Comparison of ENCODE assay signal across 13 cellular contexts in genomic region chr2:200419325-200419724, GRCh38.
DNase-seq lines count a peak whose midpoint lies in the region; ATAC-seq, FAIRE-seq and TF ChIP-seq lines count a peak whose summit lies in the region.
"Had no signal": no experiment of that assay in that cellular context is flagged by ENCODE, and none has a peak within 500 bp of the region (broad histone marks: within the 10 kb centered on the region; RNA-seq: fewer than 3 reads in every experiment).

No MANE protein-coding gene starts in this region.

- H3K9me3 ChIP-seq in Panc1 (ENCODE audit: control insufficient read depth, insufficient read depth, low read depth, low read length) (no peaks in the 10 kb centered on the region), endothelial cell of umbilical vein (replicated peaks; ENCODE audit: control insufficient read depth, insufficient read depth, low read length) (no peaks in the 10 kb centered on the region)
- H3K9me3 ChIP-seq: BLaER1 had no signal

- no peaks in the 10 kb centered on the region for H4K20me1 ChIP-seq in endothelial cell of umbilical vein (replicated peaks; ENCODE audit: control insufficient read depth, extremely low read depth, insufficient read depth, low read length)
- H4K20me1 ChIP-seq: BLaER1 had no signal

- peaks cover 39% of the 10 kb centered on the region for H3K4me1 Mint-ChIP-seq in HFFc6 (ENCODE audit: low read depth)

- DNase-seq in HFFc6 (no peak), Panc1 (ENCODE audit: low read depth, low spot score) (no peak), endothelial cell of umbilical vein (ENCODE audit: low read depth, low spot score) (peak; percentile 47), NCI-H1694 (lab: John Stamatoyannopoulos, UW) (no peak)
- DNase-seq: AML-193, Calu3, DMS79, GM23248, H7 had no signal

- no peak overlapping the region for H2AFZ ChIP-seq in endothelial cell of umbilical vein (ENCODE audit: low read depth, low read length)
- H2AFZ ChIP-seq: GM23248 had no signal

- H3K4me3 ChIP-seq in Panc1 (ENCODE audit: low read depth in 2 of 2, low read length in 2 of 2) (no peak overlapping the region), endothelial cell of umbilical vein (replicated peaks in 1 of 3; ENCODE audit: insufficient read depth in 1 of 3, low read depth in 1 of 3, low read length in 3 of 3) (no peak overlapping the region)
- H3K4me3 ChIP-seq: BLaER1, GM12878, GM23248 had no signal

- H3K4me1 ChIP-seq in Panc1 (ENCODE audit: control insufficient read depth, insufficient read depth, low read length) (peaks cover 18% of the 10 kb centered on the region), endothelial cell of umbilical vein (ENCODE audit: control insufficient read depth, extremely low read depth, insufficient read depth, low read length) (no peaks in the 10 kb centered on the region)
- H3K4me1 ChIP-seq: BLaER1 had no signal

- H3K36me3 Mint-ChIP-seq in HFFc6 (ENCODE audit: low read depth) = peaks cover 62% of the 10 kb centered on the region

- dilution Hi-C loops in endothelial cell of umbilical vein (cut with MboI; ENCODE audit: extremely low pct_ligation_motif_present, low sequenced_read_pairs) = no loop called here

- no peak for FAIRE-seq in endothelial cell of umbilical vein (lab: Jason Lieb, UNC)
- FAIRE-seq: GM12878 had no signal

- CTCF ChIA-PET in Panc1 (lab: Charles Lee) = interaction anchor here (0.6 kb wide), 1 partner anchor 316 kb away, joined by 10 read pairs; no protein-coding TSS in a partner anchor
- CTCF ChIA-PET in endothelial cell of umbilical vein (lab: Charles Lee) = interaction anchor here (0.6 to 1.4 kb wide), 3 partner anchors 13 to 136 kb away, joined by 3 read pairs; no protein-coding TSS in a partner anchor

- ATAC-seq in Panc1 = no peak
- ATAC-seq in HG03045 (IDR thresholded peaks at IDR 0.05; ENCODE audit: unreplicated experiment) = no peak
- no peak for ATAC-seq in GM18502 (IDR thresholded peaks at IDR 0.05; ENCODE audit: poor library complexity, unreplicated experiment)
- ATAC-seq: GM12878 had no signal

- intact Hi-C loops in Panc1 (cut with micrococcal nuclease; ENCODE audit: unreplicated experiment) = no loop called here
- intact Hi-C loops in endothelial cell of umbilical vein (cut with micrococcal nuclease) = no loop called here

- no peak overlapping the region for H3K4me2 ChIP-seq in endothelial cell of umbilical vein (ENCODE audit: insufficient read depth, low read length)
- H3K4me2 ChIP-seq: BLaER1 had no signal

- TF ChIP-seq POLR2A in endothelial cell of umbilical vein (IDR thresholded peaks at IDR 0.05; ENCODE audit: low read depth, low read length) = no peak

- no peaks in the 10 kb centered on the region for H3K9me3 Mint-ChIP-seq in HFFc6

- no peak overlapping the region for H3K4me3 Mint-ChIP-seq in HFFc6

- in situ Hi-C loops in Panc1 (cut with HindIII; ENCODE audit: low pct_unique_long_range_greater_than_20kb, low sequenced_read_pairs) = no loop called here

- peak overlapping the region; percentile 6; the same call in 1 of the 2 replicates for H3K27ac Mint-ChIP-seq in HFFc6

- H3K9me1 ChIP-seq in endothelial cell of umbilical vein (replicated peaks; ENCODE audit: control insufficient read depth, extremely low read depth, insufficient read depth, low read length) = no peaks in the 10 kb centered on the region

- no peaks in the 10 kb centered on the region for H3K79me2 ChIP-seq in endothelial cell of umbilical vein (ENCODE audit: control insufficient read depth, insufficient read depth, low read length)

- peak overlapping the region; percentile 58 for H3K27ac ChIP-seq in Panc1 (ENCODE audit: low read length)
- no peak overlapping the region for H3K27ac ChIP-seq in endothelial cell of umbilical vein (ENCODE audit: insufficient read depth, low read depth, low read length)
- H3K27ac ChIP-seq: BLaER1, GM23248 had no signal

- TF ChIP-seq CTCF in HFFc6 (IDR thresholded peaks at IDR 0.05) = no peak
- TF ChIP-seq CTCF in Panc1 (IDR thresholded peaks at IDR 0.05) = no peak
- TF ChIP-seq CTCF in endothelial cell of umbilical vein (IDR thresholded peaks at IDR 0.05; ENCODE audit: extremely low read depth in 1 of 2, insufficient read depth in 1 of 2, low read depth in 1 of 2, low read length in 2 of 2) = no peak

- BruUV-seq in Panc1 (replicated peaks; lab: Mats Ljungman, UMichigan) (no TSS peak), endothelial cell of umbilical vein (replicated peaks; lab: Mats Ljungman, UMichigan) (no TSS peak)

- H3K27me3 ChIP-seq in Panc1 (ENCODE audit: control insufficient read depth, insufficient read depth, low read length) (no peaks in the 10 kb centered on the region), endothelial cell of umbilical vein (ENCODE audit: control insufficient read depth in 2 of 2, insufficient read depth in 2 of 2, low read length in 2 of 2) (no peaks in the 10 kb centered on the region)
- H3K27me3 ChIP-seq: BLaER1 had no signal

- no peaks in the 10 kb centered on the region; the same call in 1 of the 2 replicates for H3K27me3 Mint-ChIP-seq in HFFc6 (ENCODE audit: insufficient read depth)

- POLR2A ChIA-PET in Panc1 (lab: Charles Lee) = interaction anchor here (0.6 to 0.7 kb wide), 2 partner anchors 30 to 114 kb away, joined by 3 to 8 read pairs; no protein-coding TSS in a partner anchor
- POLR2A ChIA-PET in endothelial cell of umbilical vein (lab: Charles Lee) = no interaction called here

- peaks cover 59% of the 10 kb centered on the region for H3K36me3 ChIP-seq in Panc1 (ENCODE audit: control insufficient read depth, insufficient read depth, low read length)
- no peaks in the 10 kb centered on the region for H3K36me3 ChIP-seq in endothelial cell of umbilical vein (ENCODE audit: control insufficient read depth in 2 of 2, extremely low read depth in 1 of 2, insufficient read depth in 2 of 2, low read length in 2 of 2)

- no peak overlapping the region for H3K9ac ChIP-seq in endothelial cell of umbilical vein (replicated peaks; ENCODE audit: extremely low read depth, insufficient read depth, low read length)
- H3K9ac ChIP-seq: BLaER1, GM23248 had no signal

TF ChIP-seq in endothelial cell of umbilical vein, 7 proteins besides CTCF, POLR2A, EP300 and RAD21:
- TF ChIP-seq GATA2 (IDR thresholded peaks at IDR 0.05; ENCODE audit: insufficient read depth, insufficient read length, low read depth, low read length) (no peak), MAX (IDR thresholded peaks at IDR 0.05; ENCODE audit: insufficient read depth, insufficient read length) (no peak), EZH2 (IDR thresholded peaks at IDR 0.05; ENCODE audit: borderline replicate concordance, low read depth, low read length, severe bottlenecking) (no peak), JUN (IDR thresholded peaks at IDR 0.05; ENCODE audit: borderline replicate concordance, insufficient read depth, insufficient read length, low read depth) (no peak), FOS (IDR thresholded peaks at IDR 0.05; ENCODE audit: borderline replicate concordance, insufficient read depth, low read length) (no peak), MYC (IDR thresholded peaks at IDR 0.05; ENCODE audit: low read depth, low read length) (no peak), POLR2AphosphoS5 (IDR thresholded peaks at IDR 0.05; ENCODE audit: insufficient read depth, low read depth, low read length) (no peak)
